ENCODE assay signal across 23 cellular contexts in genomic region chr10:31121074-31121685, GRCh38.
DNase-seq lines count a peak whose midpoint lies in the region; ATAC-seq and TF ChIP-seq lines count a peak whose summit lies in the region.
"Had no signal": no experiment of that assay in that cellular context is flagged by ENCODE, and none has a peak within 500 bp of the region (broad histone marks: within the 10 kb centered on the region; RNA-seq: fewer than 3 reads in every experiment).

No MANE protein-coding gene starts in this region.

- peak overlapping the region; percentile 75 to 86 for H3K27ac ChIP-seq in ascending aorta
- peak overlapping the region in 4 of 5 donors; percentile 31 to 73 (median 62) for H3K27ac ChIP-seq in stomach

- TF ChIP-seq CTCF in AG10803 (conservative IDR thresholded peaks at IDR 0.05; ENCODE audit: low read length) (no peak), ascending aorta (IDR thresholded peaks at IDR 0.05) (no peak), stomach (IDR thresholded peaks at IDR 0.05) (no peak), MCF 10A (IDR thresholded peaks at IDR 0.05; ENCODE audit: unreplicated experiment) (no peak)

- no TSS peak for BruUV-seq in MCF 10A (replicated peaks; lab: Mats Ljungman, UMichigan)

- no peaks in the 10 kb centered on the region for H3K9me3 Mint-ChIP-seq in MCF 10A (ENCODE audit: unreplicated experiment)
- H3K9me3 Mint-ChIP-seq: activated naive CD8-positive, alpha-beta T cell treated with anti-CD3 and anti-CD28 coated beads, Interleukin-2, amount 10 ng/mL, durations not matched to agents 7 days and 5 days; CD8-positive, alpha-beta T cell; naive B cell had no signal

- no peaks in the 10 kb centered on the region for H3K36me3 ChIP-seq in ascending aorta
- H3K36me3 ChIP-seq in stomach, result no peaks in the 10 kb centered on the region
- H3K36me3 ChIP-seq: esophagus squamous epithelium, pancreas, Peyer's patch, sigmoid colon had no signal

- H3K27me3 ChIP-seq in ascending aorta (no peaks in the 10 kb centered on the region), stomach (no peaks in the 10 kb centered on the region)
- H3K27me3 ChIP-seq: esophagus squamous epithelium, pancreas, Peyer's patch, sigmoid colon had no signal

- H3K27me3 Mint-ChIP-seq in MCF 10A (ENCODE audit: insufficient read depth, unreplicated experiment), result no peaks in the 10 kb centered on the region
- H3K27me3 Mint-ChIP-seq: naive B cell; stimulated activated naive CD8-positive, alpha-beta T cell treated with anti-CD3 and anti-CD28 coated beads, Interleukin-15, Interleukin-2, amounts not matched to agents 100 ng/mL and 50 ng/mL, for 24 hours had no signal

- ATAC-seq in GM21381 (IDR thresholded peaks at IDR 0.05; ENCODE audit: unreplicated experiment), result no peak
- ATAC-seq: CD8-positive, alpha-beta T cell had no signal

- POLR2A ChIA-PET in MCF 10A (lab: Yijun Ruan, JAX), result interaction anchor here (0.5 to 0.8 kb wide), 2 partner anchors 8 to 141 kb away, joined by 3 read pairs; no protein-coding TSS in a partner anchor

- WGBS in stomach, 5 donors, result 47 to 64% (median 55%) methylated on average over 7 of the region's 7 CpGs

- intact Hi-C loops in ascending aorta (cut with DNase I), result no loop called here
- intact Hi-C loops in stomach (cut with DNase I; ENCODE audit: low total_unique reads), result no loop called here
- intact Hi-C loops in MCF 10A (cut with micrococcal nuclease), result no loop called here

- CTCF ChIA-PET in MCF 10A (lab: Yijun Ruan, JAX), result interaction anchor here (0.5 kb wide), 1 partner anchor 9 kb away, joined by 3 read pairs; no protein-coding TSS in a partner anchor

- no peak overlapping the region for H3K27ac Mint-ChIP-seq in MCF 10A (ENCODE audit: low read depth, unreplicated experiment)
- H3K27ac Mint-ChIP-seq: activated naive CD8-positive, alpha-beta T cell treated with anti-CD3 and anti-CD28 coated beads, Interleukin-2, amount 10 ng/mL, durations not matched to agents 7 days and 5 days; CD8-positive, alpha-beta T cell; stimulated activated naive CD8-positive, alpha-beta T cell treated with anti-CD3 and anti-CD28 coated beads, Interleukin-15, Interleukin-2, amounts not matched to agents 100 ng/mL and 50 ng/mL, for 24 hours had no signal

- H3K36me3 Mint-ChIP-seq in MCF 10A (ENCODE audit: insufficient read depth, unreplicated experiment), result no peaks in the 10 kb centered on the region
- H3K36me3 Mint-ChIP-seq: activated naive CD8-positive, alpha-beta T cell treated with anti-CD3 and anti-CD28 coated beads, Interleukin-2, amount 10 ng/mL, durations not matched to agents 7 days and 5 days; CD8-positive, alpha-beta T cell; naive B cell had no signal

- peaks cover 8 to 24% of the 10 kb centered on the region in 2 donors for H3K4me1 ChIP-seq in ascending aorta
- H3K4me1 ChIP-seq in stomach, result peaks cover 0 to 21% (median 11%) of the 10 kb centered on the region in 4 donors
- H3K4me1 ChIP-seq: Peyer's patch had no signal

- H3K4me1 Mint-ChIP-seq in MCF 10A (ENCODE audit: insufficient read depth, unreplicated experiment), result no peaks in the 10 kb centered on the region
- H3K4me1 Mint-ChIP-seq: activated naive CD8-positive, alpha-beta T cell treated with anti-CD3 and anti-CD28 coated beads, Interleukin-2, amount 10 ng/mL, durations not matched to agents 7 days and 5 days; naive B cell had no signal

- DNase-seq in AG10803 (ENCODE audit: low read depth) (peak; percentile 87), ascending aorta (ENCODE audit: low spot score in 2 of 2) (no peak), fibroblast of peridontal ligament (ENCODE audit: extremely low read depth) (peak; percentile 76), stomach (no peak), SW480 (ENCODE audit: low spot score) (no peak), NCI-H2029 treated with DMSO at 0.1 percent for 48 hours (lab: John Stamatoyannopoulos, UW) (no peak), MCF 10A (ENCODE audit: unreplicated experiment) (no peak)
- DNase-seq: activated naive CD8-positive, alpha-beta T cell treated with anti-CD3 and anti-CD28 coated beads, Interleukin-2, amount 10 ng/mL, durations not matched to agents 7 days and 5 days; CD8-positive, alpha-beta T cell; DMS79 treated with DMSO at 0.1 percent for 48 hours; effector CD8-positive, alpha-beta T cell; esophagus squamous epithelium; KBM-7; MV-4-11; naive B cell; NCI-H1694 treated with DMSO at 0.1 percent for 48 hours; NCI-H82; pancreas; Peyer's patch; sigmoid colon; stimulated activated CD4-positive, alpha-beta T cell treated with anti-CD3 and anti-CD28 coated beads, Interleukin-2, amount 100 ng/mL, for 24 hours had no signal

- H3K4me3 ChIP-seq in AG10803 (ENCODE audit: low read length) (no peak overlapping the region), ascending aorta (no peak overlapping the region), stomach (no peak overlapping the region)
- H3K4me3 ChIP-seq: esophagus squamous epithelium, pancreas, Peyer's patch, sigmoid colon had no signal

- H3K4me3 Mint-ChIP-seq in MCF 10A (ENCODE audit: unreplicated experiment), result no peak overlapping the region
- H3K4me3 Mint-ChIP-seq: activated naive CD8-positive, alpha-beta T cell treated with anti-CD3 and anti-CD28 coated beads, Interleukin-2, amount 10 ng/mL, durations not matched to agents 7 days and 5 days; CD8-positive, alpha-beta T cell; naive B cell; stimulated activated naive CD8-positive, alpha-beta T cell treated with anti-CD3 and anti-CD28 coated beads, Interleukin-15, Interleukin-2, amounts not matched to agents 100 ng/mL and 50 ng/mL, for 24 hours had no signal

- no peak for TF ChIP-seq POLR2A in stomach (IDR thresholded peaks at IDR 0.05)

- no peak for TF ChIP-seq EP300 in stomach (IDR thresholded peaks at IDR 0.05)

- H3K9me3 ChIP-seq in ascending aorta (no peaks in the 10 kb centered on the region), stomach (no peaks in the 10 kb centered on the region)
- H3K9me3 ChIP-seq: esophagus squamous epithelium, pancreas, Peyer's patch, sigmoid colon had no signal

Comparison
In these comparisons a context has a peak if more than half of its experiments do, and no peak if none do; other contexts are left out.
1. DNase-seq: peak in AG10803 (single experiment) and fibroblast of peridontal ligament (single experiment); none in ascending aorta (0 of 2), stomach (single experiment), SW480 (single experiment), NCI-H2029 treated with DMSO at 0.1 percent for 48 hours (single experiment) and MCF 10A (single experiment).